In the genomic region with DNA sequence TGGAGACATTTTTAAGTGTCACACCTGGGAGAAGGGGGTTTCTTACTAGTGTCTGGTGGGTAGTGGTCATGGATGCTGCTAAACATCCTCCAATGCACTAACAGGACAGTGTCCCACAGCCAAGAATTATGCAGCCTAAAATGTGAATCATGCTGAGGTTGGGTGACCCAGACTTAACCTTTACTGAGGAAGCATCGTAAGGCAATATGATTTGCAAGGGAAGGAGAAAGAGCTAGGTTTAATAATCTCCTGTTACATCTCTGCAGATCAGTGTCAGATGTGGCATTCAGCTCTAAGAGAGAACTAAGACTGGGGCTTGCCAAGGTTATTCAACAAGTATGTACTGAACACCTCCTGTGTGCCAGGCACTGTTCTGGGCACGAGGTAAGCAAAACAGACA, we compare ENCODE assay signal across 1 cellular context.
A peak's percentile ranks its signal among the peaks of the same experiment; 100 is the strongest.
TF ChIP-seq lines count a peak whose summit lies in the region.

No MANE protein-coding gene starts in this region.

TF ChIP-seq in SK-N-SH, 30 proteins besides CTCF, POLR2A, EP300 and RAD21 (continued from another document):
- TF ChIP-seq REST (IDR thresholded peaks at IDR 0.05; ENCODE audit: low read depth, low read length) (no peak), TCF12 (IDR thresholded peaks at IDR 0.05) (peak; percentile 55; the same call in 1 of the 2 replicates), GABPA (IDR thresholded peaks at IDR 0.05; ENCODE audit: low read depth) (no peak), SMC3 (IDR thresholded peaks at IDR 0.05; ENCODE audit: low read depth, low read length) (no peak), POLR2AphosphoS5 (IDR thresholded peaks at IDR 0.05; ENCODE audit: low read depth, low read length) (no peak), TAF1 (IDR thresholded peaks at IDR 0.05; ENCODE audit: borderline replicate concordance, low read depth, low read length) (no peak), SIN3A (IDR thresholded peaks at IDR 0.05; ENCODE audit: borderline replicate concordance, low read depth, low read length) (no peak)
- TF ChIP-seq, protein P1, sequence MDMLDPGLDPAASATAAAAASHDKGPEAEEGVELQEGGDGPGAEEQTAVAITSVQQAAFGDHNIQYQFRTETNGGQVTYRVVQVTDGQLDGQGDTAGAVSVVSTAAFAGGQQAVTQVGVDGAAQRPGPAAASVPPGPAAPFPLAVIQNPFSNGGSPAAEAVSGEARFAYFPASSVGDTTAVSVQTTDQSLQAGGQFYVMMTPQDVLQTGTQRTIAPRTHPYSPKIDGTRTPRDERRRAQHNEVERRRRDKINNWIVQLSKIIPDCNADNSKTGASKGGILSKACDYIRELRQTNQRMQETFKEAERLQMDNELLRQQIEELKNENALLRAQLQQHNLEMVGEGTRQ (IDR thresholded peaks at IDR 0.05; ENCODE audit: borderline replicate concordance, low read depth, low read length): no peak
